In genomic region chr6:11770546-11771466, GRCh38 we compare ENCODE assay signal across 9 cellular contexts. TPM values are rescaled to one million over a fixed set of nuclear protein-coding genes. Genes with fewer than 3 reads are reported as not detected.
DNase-seq lines count a peak whose midpoint lies in the region; ATAC-seq and TF ChIP-seq lines count a peak whose summit lies in the region.
"Had no signal": no experiment of that assay in that cellular context is flagged by ENCODE, and none has a peak within 500 bp of the region (broad histone marks: within the 10 kb centered on the region; RNA-seq: fewer than 3 reads in every experiment).

No MANE protein-coding gene starts in this region.

- TF ChIP-seq EP300 in stomach (IDR thresholded peaks at IDR 0.05), result no peak

- H3K36me3 Mint-ChIP-seq in MCF 10A (ENCODE audit: insufficient read depth, unreplicated experiment), result no peaks in the 10 kb centered on the region
- H3K36me3 Mint-ChIP-seq in CD8-positive, alpha-beta memory T cell, result no peaks in the 10 kb centered on the region
- H3K36me3 Mint-ChIP-seq: activated naive CD4-positive, alpha-beta T cell treated with anti-CD3 and anti-CD28 coated beads, Interleukin-2, amount 50 U/mL, for 24 hours had no signal

- ATAC-seq in GM18870 (IDR thresholded peaks at IDR 0.05; ENCODE audit: unreplicated experiment) (no peak), HG03342 (IDR thresholded peaks at IDR 0.05; ENCODE audit: unreplicated experiment) (no peak)

- 58 to 60% (median 59%) methylated on average over 27 of the region's 27 CpGs for WGBS in stomach, 5 donors

- peak overlapping the region; percentile 74 to 89 (median 82) for H3K27ac ChIP-seq in stomach
- no peak overlapping the region for H3K27ac ChIP-seq in CD8-positive, alpha-beta memory T cell (ENCODE audit: low read depth, low read length)

- POLR2A ChIA-PET in MCF 10A (lab: Yijun Ruan, JAX), result interaction anchor here (0.6 to 10.4 kb wide), 42 partner anchors 9 to 1844 kb away, joined by 3 to 248 read pairs (median 4); partner anchors contain the start of genes ADTRP, EDN1, HIVEP1 and NOL7
- POLR2A ChIA-PET in CD8-positive, alpha-beta memory T cell (lab: Charles Lee), result no interaction called here

- peaks cover 36 to 60% (median 45%) of the 10 kb centered on the region in 4 donors for H3K4me1 ChIP-seq in stomach
- H3K4me1 ChIP-seq in CD8-positive, alpha-beta memory T cell (ENCODE audit: insufficient read depth, low read length), result no peaks in the 10 kb centered on the region

- no peaks in the 10 kb centered on the region for H3K27me3 ChIP-seq in stomach
- H3K27me3 ChIP-seq in CD8-positive, alpha-beta memory T cell (ENCODE audit: insufficient read depth, low read length, poor library complexity, severe bottlenecking), result no peaks in the 10 kb centered on the region

- no peaks in the 10 kb centered on the region for H3K9me3 ChIP-seq in stomach
- H3K9me3 ChIP-seq in CD8-positive, alpha-beta memory T cell (ENCODE audit: low read length), result no peaks in the 10 kb centered on the region

- no TSS peak for BruUV-seq in MCF 10A (replicated peaks; lab: Mats Ljungman, UMichigan)

- peak overlapping the region; percentile 69 for H3K4me3 Mint-ChIP-seq in MCF 10A (ENCODE audit: unreplicated experiment)
- H3K4me3 Mint-ChIP-seq in CD8-positive, alpha-beta memory T cell, result no peak overlapping the region
- H3K4me3 Mint-ChIP-seq: activated naive CD4-positive, alpha-beta T cell treated with anti-CD3 and anti-CD28 coated beads, Interleukin-2, amount 50 U/mL, for 24 hours had no signal

- no peaks in the 10 kb centered on the region for H3K9me3 Mint-ChIP-seq in MCF 10A (ENCODE audit: unreplicated experiment)
- H3K9me3 Mint-ChIP-seq in CD8-positive, alpha-beta memory T cell, result no peaks in the 10 kb centered on the region
- H3K9me3 Mint-ChIP-seq: activated naive CD4-positive, alpha-beta T cell treated with anti-CD3 and anti-CD28 coated beads, Interleukin-2, amount 50 U/mL, for 24 hours had no signal

- peak; percentile 97 for DNase-seq in AG09319 (ENCODE audit: extremely low read depth, low read depth)
- DNase-seq in LHCN-M2 (ENCODE audit: low read depth), result peak; percentile 100
- DNase-seq in MCF 10A (ENCODE audit: unreplicated experiment), result peak; percentile 100
- peak; percentile 52 for DNase-seq in left kidney (ENCODE audit: low read depth, low spot score)
- DNase-seq in stomach, result peak; percentile 74
- no peak for DNase-seq in CD8-positive, alpha-beta memory T cell

- intact Hi-C loops in MCF 10A (cut with micrococcal nuclease) (loop anchor here (1.0 to 5.0 kb wide), 6 partner anchors 39 to 516 kb away; no protein-coding TSS in a partner anchor), stomach (cut with DNase I; ENCODE audit: low total_unique reads) (no loop called here)

- CTCF ChIA-PET in MCF 10A (lab: Yijun Ruan, JAX), result interaction anchor here (0.6 to 1.7 kb wide), 9 partner anchors 39 to 279 kb away, joined by 3 to 10 read pairs (median 4); no protein-coding TSS in a partner anchor
- CTCF ChIA-PET in CD8-positive, alpha-beta memory T cell (lab: Charles Lee), result no interaction called here

- H3K27me3 Mint-ChIP-seq in MCF 10A (ENCODE audit: insufficient read depth, unreplicated experiment), result no peaks in the 10 kb centered on the region
- peaks cover 9 to 40% of the 10 kb centered on the region in 2 donors for H3K27me3 Mint-ChIP-seq in CD8-positive, alpha-beta memory T cell
- H3K27me3 Mint-ChIP-seq: activated naive CD4-positive, alpha-beta T cell treated with anti-CD3 and anti-CD28 coated beads, Interleukin-2, amount 50 U/mL, for 24 hours had no signal

- no peak for TF ChIP-seq CTCF in AG09319 (IDR thresholded peaks at IDR 0.05; ENCODE audit: low read depth, low read length)
- TF ChIP-seq CTCF in MCF 10A (IDR thresholded peaks at IDR 0.05; ENCODE audit: unreplicated experiment), result no peak
- TF ChIP-seq CTCF in stomach (IDR thresholded peaks at IDR 0.05), result no peak

- H3K36me3 ChIP-seq in stomach, result no peaks in the 10 kb centered on the region
- no peaks in the 10 kb centered on the region for H3K36me3 ChIP-seq in CD8-positive, alpha-beta memory T cell (ENCODE audit: insufficient read depth, low read length)

- peaks cover 61% of the 10 kb centered on the region for H3K4me1 Mint-ChIP-seq in MCF 10A (ENCODE audit: insufficient read depth, unreplicated experiment)
- H3K4me1 Mint-ChIP-seq in CD8-positive, alpha-beta memory T cell, result no peaks in the 10 kb centered on the region

- no peak overlapping the region for H3K4me3 ChIP-seq in stomach
- H3K4me3 ChIP-seq in CD8-positive, alpha-beta memory T cell (ENCODE audit: low read length), result no peak overlapping the region

- peak overlapping the region; percentile 96 for H3K27ac Mint-ChIP-seq in MCF 10A (ENCODE audit: low read depth, unreplicated experiment)
- H3K27ac Mint-ChIP-seq in CD8-positive, alpha-beta memory T cell, result no peak overlapping the region
- H3K27ac Mint-ChIP-seq: activated naive CD4-positive, alpha-beta T cell treated with anti-CD3 and anti-CD28 coated beads, Interleukin-2, amount 50 U/mL, for 24 hours had no signal

- TF ChIP-seq POLR2A in stomach (IDR thresholded peaks at IDR 0.05), result no peak

RNA-seq across cellular contexts. Expression of gene ADTRP, which starts 7.8 kb away (rescaled TPM):
- total RNA-seq in LHCN-M2 (2014; rRNA removed), result 0.64 and 2.2 TPM in 2 replicates
- polyA plus RNA-seq in LHCN-M2 (2012), result 1.9 TPM
- total RNA-seq in MCF 10A (2022), result 14.8 and 25.3 TPM in 2 replicates
- total RNA-seq in stomach, result 10 to 100 TPM; 18.7 to 63.6 (median 31.9) TPM
- polyA plus RNA-seq in stomach, result 10 to 100 TPM in 2 of 3 donors, 1 to 10 TPM in 1; 3.9 to 14.8 (median 10.0) TPM
- total RNA-seq in CD8-positive, alpha-beta memory T cell, result 1 to 10 TPM; 3.2 to 3.9 TPM
- polyA plus RNA-seq in CD8-positive, alpha-beta memory T cell, result not detected

Comparison
In these comparisons a context has a peak if more than half of its experiments do, and no peak if none do; other contexts are left out.
1. DNase-seq: peak in AG09319 (single experiment), LHCN-M2 (single experiment), MCF 10A (single experiment), left kidney (single experiment) and stomach (single experiment); none in CD8-positive, alpha-beta memory T cell (0 of 5).